19 cellular contexts compared by ENCODE assay signal in the genomic region with DNA sequence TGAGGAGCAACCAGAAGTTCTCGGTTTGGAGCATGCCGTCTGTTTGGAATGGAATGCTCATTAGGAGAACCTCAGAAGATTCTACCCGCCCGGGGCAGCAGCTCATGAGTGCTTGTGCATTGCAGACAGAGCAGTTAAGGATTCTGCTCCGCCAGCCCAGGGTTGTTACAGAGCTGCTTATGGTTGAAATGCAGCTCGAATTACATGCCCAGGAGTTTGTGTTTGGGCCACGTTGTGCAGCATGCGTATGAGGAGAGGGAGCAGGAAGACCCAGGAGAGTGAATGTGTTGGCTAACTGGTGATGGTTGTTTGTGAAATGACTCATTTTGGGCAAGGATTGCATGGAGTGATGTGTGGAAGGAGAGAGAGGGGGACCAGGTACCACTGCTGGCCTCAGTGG. TPM values are rescaled to one million over a fixed set of nuclear protein-coding genes. Genes with fewer than 3 reads are reported as not detected.
DNase-seq lines count a peak whose midpoint lies in the region; ATAC-seq and TF ChIP-seq lines count a peak whose summit lies in the region.
"Had no signal": no experiment of that assay in that cellular context is flagged by ENCODE, and none has a peak within 500 bp of the region (broad histone marks: within the 10 kb centered on the region; RNA-seq: fewer than 3 reads in every experiment).

No MANE protein-coding gene starts in this region.

- H3K4me2 ChIP-seq in PC-3 (ENCODE audit: low read length), result no peak overlapping the region
- H3K4me2 ChIP-seq: A549 had no signal

- TF ChIP-seq EP300 in stomach (IDR thresholded peaks at IDR 0.05), result no peak

- no TSS peak for BruUV-seq in PC-3 (replicated peaks; lab: Mats Ljungman, UMichigan)

- H3F3A ChIP-seq in PC-3 (ENCODE audit: low read length, unreplicated experiment), result no peaks in the 10 kb centered on the region

- no peaks in the 10 kb centered on the region for H3K36me3 Mint-ChIP-seq in endodermal cell (ENCODE audit: low read depth)
- H3K36me3 Mint-ChIP-seq: CD4-positive, alpha-beta memory T cell had no signal

- no peak for TF ChIP-seq POLR2A in stomach (IDR thresholded peaks at IDR 0.05)

- no peaks in the 10 kb centered on the region for H3K9me3 Mint-ChIP-seq in endodermal cell
- H3K9me3 Mint-ChIP-seq: CD4-positive, alpha-beta memory T cell; IgD-negative memory B cell had no signal

- no peaks in the 10 kb centered on the region for H4K20me1 ChIP-seq in PC-3 (ENCODE audit: low read length)

- no peak overlapping the region for H3K4me3 Mint-ChIP-seq in endodermal cell
- H3K4me3 Mint-ChIP-seq: CD4-positive, alpha-beta memory T cell; IgD-negative memory B cell had no signal

- H3K27ac Mint-ChIP-seq in endodermal cell, result no peak overlapping the region
- H3K27ac Mint-ChIP-seq: CD4-positive, alpha-beta memory T cell; IgD-negative memory B cell had no signal

- H3K36me3 ChIP-seq in PC-3 (ENCODE audit: low read depth, low read length), result no peaks in the 10 kb centered on the region
- H3K36me3 ChIP-seq in endodermal cell (ENCODE audit: control insufficient read depth, insufficient read depth, low read length), result no peaks in the 10 kb centered on the region
- no peaks in the 10 kb centered on the region for H3K36me3 ChIP-seq in stomach
- H3K36me3 ChIP-seq: BE2C had no signal

- H3K79me2 ChIP-seq in PC-3 (ENCODE audit: low read length), result no peaks in the 10 kb centered on the region

- H3K9me3 ChIP-seq in PC-3 (ENCODE audit: low read length) (no peaks in the 10 kb centered on the region), endodermal cell (ENCODE audit: control insufficient read depth, low read length) (no peaks in the 10 kb centered on the region), stomach (no peaks in the 10 kb centered on the region)
- H3K9me3 ChIP-seq: A549, BE2C had no signal

- no peak for TF ChIP-seq CTCF in PC-3 (conservative IDR thresholded peaks at IDR 0.05; ENCODE audit: low read depth, low read length)
- TF ChIP-seq CTCF in endodermal cell (conservative IDR thresholded peaks at IDR 0.05), result peak; percentile 16
- TF ChIP-seq CTCF in stomach (IDR thresholded peaks at IDR 0.05), result no peak

- H3K4me3 ChIP-seq in PC-3 (ENCODE audit: low read length) (no peak overlapping the region), endodermal cell (ENCODE audit: low read length) (no peak overlapping the region), stomach (no peak overlapping the region)
- H3K4me3 ChIP-seq: A549 had no signal

- DNase-seq in ELF-1 (ENCODE audit: low read depth, low spot score) (peak; percentile 61), PC-3 (peak; percentile 42), endodermal cell (no peak), mesenteric fat pad (ENCODE audit: low spot score) (peak; percentile 43), NCI-H345 treated with DMSO at 0.1 percent for 48 hours (lab: John Stamatoyannopoulos, UW; ENCODE audit: unreplicated experiment) (no peak), stomach (no peak)
- DNase-seq in activated CD4-positive, alpha-beta T cell treated with anti-CD3 and anti-CD28 coated beads, Interleukin-2, amount 50 U/mL, for 48 hours, result no peak
- DNase-seq: BE2C; CD4-positive, alpha-beta memory T cell; DMS79; GF-D8; GOT3; HCEC 1CT had no signal

- H3K9ac ChIP-seq in PC-3 (ENCODE audit: low read length) (no peak overlapping the region), endodermal cell (ENCODE audit: extremely low read depth, low read length, poor library complexity, severe bottlenecking) (no peak overlapping the region)

- H3K27ac ChIP-seq in PC-3 (ENCODE audit: low read length) (no peak overlapping the region), endodermal cell (ENCODE audit: low read depth, low read length) (no peak overlapping the region), stomach (no peak overlapping the region)
- H3K27ac ChIP-seq: A549, C4-2B had no signal

- H3K4me1 Mint-ChIP-seq in endodermal cell, result peaks cover 49% of the 10 kb centered on the region
- H3K4me1 Mint-ChIP-seq: CD4-positive, alpha-beta memory T cell; IgD-negative memory B cell had no signal

- no peak overlapping the region for H2AFZ ChIP-seq in PC-3 (ENCODE audit: low read length)

- intact Hi-C loops in PC-3 (cut with micrococcal nuclease) (no loop called here), stomach (cut with DNase I; ENCODE audit: low total_unique reads) (no loop called here)

- ATAC-seq in PC-3 (peak; percentile 45), HG02588 (IDR thresholded peaks at IDR 0.05; ENCODE audit: unreplicated experiment) (no peak)
- ATAC-seq: A549 had no signal

- POLR2A ChIA-PET in PC-3 (lab: Charles Lee; ENCODE audit: unreplicated experiment), result no interaction called here

- no peaks in the 10 kb centered on the region for H3K9me2 ChIP-seq in PC-3 (replicated peaks; ENCODE audit: low read length)

- H3K27me3 Mint-ChIP-seq in endodermal cell (ENCODE audit: insufficient read depth), result peaks cover 8% of the 10 kb centered on the region

- H3K27me3 ChIP-seq in PC-3 (ENCODE audit: low read length) (peaks cover 76% of the 10 kb centered on the region), endodermal cell (ENCODE audit: control insufficient read depth, insufficient read depth, low read length, poor library complexity, severe bottlenecking) (peaks cover 6% of the 10 kb centered on the region), stomach (peaks cover 0 to 26% (median 0%) of the 10 kb centered on the region in 3 donors)
- H3K27me3 ChIP-seq: BE2C had no signal

- 0 out of 2 replicates have a peak, but pooled peaks cover 3% of the 10 kb centered on the region for H3K4me1 ChIP-seq in PC-3 (ENCODE audit: insufficient read depth, low read length)
- peaks cover 5% of the 10 kb centered on the region for H3K4me1 ChIP-seq in endodermal cell (ENCODE audit: control insufficient read depth, insufficient read depth, low read length)
- H3K4me1 ChIP-seq in stomach, result peaks cover 0 to 11% (median 6%) of the 10 kb centered on the region in 4 donors
- H3K4me1 ChIP-seq: A549, BE2C had no signal

- CTCF ChIA-PET in PC-3 (lab: Charles Lee), result no interaction called here

- WGBS in endodermal cell (ENCODE audit: insufficient coverage in 1 of 2, insufficient read length in 1 of 2), 2 experiments, result 78 to 79% methylated on average over 6 to 8 of the region's 8 CpGs
- 64 to 80% (median 70%) methylated on average over 8 of the region's 8 CpGs for WGBS in stomach, 5 donors

RNA-seq across cellular contexts. Expression of a gene that starts 9.0 kb away (rescaled TPM):
- not detected in 2 replicates for total RNA-seq in PC-3 (2014; rRNA removed)
- 10 to 100 TPM; 15.3 to 17.0 TPM for total RNA-seq in endodermal cell
- polyA plus RNA-seq in endodermal cell (2013, experiment 1 of 2), result 3.0 TPM
- polyA plus RNA-seq in endodermal cell (2013, experiment 2 of 2), result 2.2 TPM
- total RNA-seq in mesenteric fat pad, result 38.6 TPM
- total RNA-seq in stomach, result 10 to 100 TPM in 3 of 5 donors, 1 to 10 TPM in 2; 1.2 to 34.1 (median 13.3) TPM
- polyA plus RNA-seq in stomach, result 1 to 10 TPM; 2.7 to 9.5 (median 8.5) TPM
- total RNA-seq: HT-29 had no signal
- polyA plus RNA-seq: AG04450; CD4-positive, alpha-beta memory T cell; IgD-negative memory B cell had no signal

Comparison
In these comparisons a context has a peak if more than half of its experiments do, and no peak if none do; other contexts are left out.
1. DNase-seq: peak in ELF-1 (single experiment), PC-3 (single experiment) and mesenteric fat pad (single experiment); none in endodermal cell (single experiment), activated CD4-positive, alpha-beta T cell treated with anti-CD3 and anti-CD28 coated beads, Interleukin-2, amount 50 U/mL, for 48 hours (0 of 2), NCI-H345 treated with DMSO at 0.1 percent for 48 hours (single experiment) and stomach (single experiment).